In genomic region chr2:17276220-17276619, GRCh38 we compare ENCODE assay signal across 28 cellular contexts.
"Had no signal": no experiment of that assay in that cellular context is flagged by ENCODE, and none has a peak within 500 bp of the region (broad histone marks: within the 10 kb centered on the region; RNA-seq: fewer than 3 reads in every experiment).

No MANE protein-coding gene starts in this region.

- H3K27me3 ChIP-seq: stomach, suprapubic skin, testis, thyroid gland, tibial artery, tibial nerve, transverse colon, upper lobe of left lung, upper lobe of right lung, uterus, vagina had no signal

- H3K9me3 ChIP-seq: suprapubic skin, testis, thoracic aorta, thyroid gland, tibial artery, transverse colon, upper lobe of left lung, upper lobe of right lung, uterus, vagina had no signal

- DNase-seq: stimulated activated CD4-positive, alpha-beta T cell treated with anti-CD3 and anti-CD28 coated beads, Interleukin-2, amount 100 ng/mL, for 48 hours; stimulated activated CD4-positive, alpha-beta T cell treated with anti-CD3 and anti-CD28 coated beads, Interleukin-4, amount 100 ng/mL, for 1 hour; stimulated activated CD4-positive, alpha-beta T cell treated with anti-CD3 and anti-CD28 coated beads, Interleukin-4, amount 100 ng/mL, for 24 hours; stimulated activated CD4-positive, alpha-beta T cell treated with anti-CD3 and anti-CD28 coated beads, Interleukin-4, amount 100 ng/mL, for 4 hours; stimulated activated CD8-positive, alpha-beta memory T cell treated with anti-CD3 and anti-CD28 coated beads, Interleukin-4, amount 100 ng/mL, for 48 hours; stimulated activated naive B cell treated with anti-CD40 and anti-IgM and Interleukin-4, amounts not matched to agents 10 μg/mL and 1 μg/mL and 100 μg/mL, for 72 hours; stimulated activated naive CD4-positive, alpha-beta T cell; stimulated activated naive CD4-positive, alpha-beta T cell treated with Interleukin-2 at 50 U/mL for 16 hours; stimulated activated naive CD8-positive, alpha-beta T cell treated with anti-CD3 and anti-CD28 coated beads, Interleukin-15, amount 100 ng/mL, for 72 hours; stimulated activated naive CD8-positive, alpha-beta T cell treated with anti-CD3 and anti-CD28 coated beads, Interleukin-15, Interleukin-2, amounts not matched to agents 100 U/mL and 50 U/mL, for 24 hours; stomach; substantia nigra; testis; thyroid gland; tibial artery; transverse colon; trophoblast cell; upper lobe of left lung; upper lobe of right lung; uterus had no signal

- H3K4me1 Mint-ChIP-seq: stimulated activated effector memory CD8-positive, alpha-beta T cell treated with anti-CD3 and anti-CD28 coated beads, Interleukin-12 subunit alpha, Interleukin-12 subunit beta, amount 100 ng/mL, for 72 hours; stimulated activated naive CD8-positive, alpha-beta T cell treated with anti-CD3 and anti-CD28 coated beads, Interleukin-15, amount 100 ng/mL, for 72 hours had no signal

- H3K4me1 ChIP-seq: stomach, suprapubic skin, testis, thyroid gland, tibial artery, tibial nerve, transverse colon, upper lobe of left lung, upper lobe of right lung, uterus, vagina had no signal

- H3K27ac Mint-ChIP-seq: stimulated activated effector memory CD8-positive, alpha-beta T cell treated with anti-CD3 and anti-CD28 coated beads, Interleukin-12 subunit alpha, Interleukin-12 subunit beta, amount 100 ng/mL, for 72 hours; stimulated activated memory B cell treated with anti-CD40 and anti-IgM and Interleukin-4, amounts not matched to agents 10 μg/mL and 1 μg/mL and 100 μg/mL, for 72 hours; stimulated activated naive B cell treated with anti-CD40 and anti-IgM and Interleukin-4, amounts not matched to agents 10 μg/mL and 1 μg/mL and 100 μg/mL, for 72 hours; stimulated activated naive CD8-positive, alpha-beta T cell treated with anti-CD3 and anti-CD28 coated beads, Interleukin-15, amount 100 ng/mL, for 72 hours; stimulated activated naive CD8-positive, alpha-beta T cell treated with anti-CD3 and anti-CD28 coated beads, Interleukin-15, Interleukin-2, amounts not matched to agents 100 ng/mL and 50 ng/mL, for 24 hours; type B pancreatic cell had no signal

- ATAC-seq: stimulated activated effector memory CD8-positive, alpha-beta T cell treated with anti-CD3 and anti-CD28 coated beads, Interleukin-12 subunit alpha, Interleukin-12 subunit beta, amount 100 ng/mL, for 72 hours; stimulated activated memory B cell treated with anti-CD40 and anti-IgM and Interleukin-4, amounts not matched to agents 10 μg/mL and 1 μg/mL and 100 μg/mL, for 72 hours; stimulated activated naive B cell treated with anti-CD40 and anti-IgM and Interleukin-4, amounts not matched to agents 10 μg/mL and 1 μg/mL and 100 μg/mL, for 72 hours; stimulated activated naive CD8-positive, alpha-beta T cell treated with anti-CD3 and anti-CD28 coated beads, Interleukin-15, amount 100 ng/mL, for 72 hours; stimulated activated naive CD8-positive, alpha-beta T cell treated with anti-CD3 and anti-CD28 coated beads, Interleukin-15, Interleukin-2, amounts not matched to agents 100 U/mL and 50 U/mL, for 24 hours; upper lobe of right lung had no signal

- H3K36me3 ChIP-seq: stomach, suprapubic skin, thoracic aorta, thyroid gland, tibial artery, tibial nerve, transverse colon, upper lobe of left lung, upper lobe of right lung, uterus, vagina had no signal

- H3K36me3 Mint-ChIP-seq: stimulated activated effector memory CD8-positive, alpha-beta T cell treated with anti-CD3 and anti-CD28 coated beads, Interleukin-12 subunit alpha, Interleukin-12 subunit beta, amount 100 ng/mL, for 72 hours; stimulated activated memory B cell treated with anti-CD40 and anti-IgM and Interleukin-4, amounts not matched to agents 10 μg/mL and 1 μg/mL and 100 μg/mL, for 72 hours; stimulated activated naive B cell treated with anti-CD40 and anti-IgM and Interleukin-4, amounts not matched to agents 10 μg/mL and 1 μg/mL and 100 μg/mL, for 72 hours; type B pancreatic cell had no signal

- H3K27ac ChIP-seq: stomach, suprapubic skin, testis, thoracic aorta, thyroid gland, tibial artery, tibial nerve, transverse colon, upper lobe of left lung, upper lobe of right lung, uterus, vagina had no signal

- H3K27me3 Mint-ChIP-seq: stimulated activated memory B cell treated with anti-CD40 and anti-IgM and Interleukin-4, amounts not matched to agents 10 μg/mL and 1 μg/mL and 100 μg/mL, for 72 hours; stimulated activated naive B cell treated with anti-CD40 and anti-IgM and Interleukin-4, amounts not matched to agents 10 μg/mL and 1 μg/mL and 100 μg/mL, for 72 hours; stimulated activated naive CD8-positive, alpha-beta T cell treated with anti-CD3 and anti-CD28 coated beads, Interleukin-15, amount 100 ng/mL, for 72 hours; stimulated activated naive CD8-positive, alpha-beta T cell treated with anti-CD3 and anti-CD28 coated beads, Interleukin-15, Interleukin-2, amounts not matched to agents 100 ng/mL and 50 ng/mL, for 24 hours; type B pancreatic cell had no signal

- H3K4me3 ChIP-seq: stomach, suprapubic skin, testis, thoracic aorta, thyroid gland, tibial artery, tibial nerve, transverse colon, upper lobe of left lung, upper lobe of right lung, uterus, vagina had no signal

- H3K4me3 Mint-ChIP-seq: stimulated activated effector memory CD8-positive, alpha-beta T cell treated with anti-CD3 and anti-CD28 coated beads, Interleukin-12 subunit alpha, Interleukin-12 subunit beta, amount 100 ng/mL, for 72 hours; stimulated activated memory B cell treated with anti-CD40 and anti-IgM and Interleukin-4, amounts not matched to agents 10 μg/mL and 1 μg/mL and 100 μg/mL, for 72 hours; stimulated activated naive B cell treated with anti-CD40 and anti-IgM and Interleukin-4, amounts not matched to agents 10 μg/mL and 1 μg/mL and 100 μg/mL, for 72 hours; stimulated activated naive CD8-positive, alpha-beta T cell treated with anti-CD3 and anti-CD28 coated beads, Interleukin-15, amount 100 ng/mL, for 72 hours; stimulated activated naive CD8-positive, alpha-beta T cell treated with anti-CD3 and anti-CD28 coated beads, Interleukin-15, Interleukin-2, amounts not matched to agents 100 ng/mL and 50 ng/mL, for 24 hours; type B pancreatic cell had no signal

- H3K9me3 Mint-ChIP-seq: type B pancreatic cell had no signal
